In genomic region chr1:218371927-218372672, GRCh38 we compare ENCODE assay signal across 10 cellular contexts. TPM values are rescaled to one million over a fixed set of nuclear protein-coding genes. Genes with fewer than 3 reads are reported as not detected.
DNase-seq lines count a peak whose midpoint lies in the region; ATAC-seq and TF ChIP-seq lines count a peak whose summit lies in the region.
"Had no signal": no experiment of that assay in that cellular context is flagged by ENCODE, and none has a peak within 500 bp of the region (broad histone marks: within the 10 kb centered on the region; RNA-seq: fewer than 3 reads in every experiment).

No MANE protein-coding gene starts in this region.

- no peaks in the 10 kb centered on the region for H3K9me3 ChIP-seq in testis

- ATAC-seq in left lobe of liver: peak; percentile 86

- WGBS in testis, 2 donors: 56 to 62% methylated on average over 7 to 8 of the region's 8 CpGs

- H3K27me3 ChIP-seq in testis: no peaks in the 10 kb centered on the region

- DNase-seq in NCI-H2029 treated with DMSO at 0.1 percent for 48 hours (lab: John Stamatoyannopoulos, UW) (peak; percentile 67), caudate nucleus (lab: John Stamatoyannopoulos, UW) (peak in 31 of 61 donors; percentile 5 to 74 (median 32)), left lobe of liver (ENCODE audit: low spot score) (no peak), testis (peak; percentile 24), COR-L47 (lab: John Stamatoyannopoulos, UW) (no peak), NCI-H226 (no peak), NCI-H2196 (lab: John Stamatoyannopoulos, UW; ENCODE audit: unreplicated experiment) (no peak)
- DNase-seq: erythroblast; stimulated activated naive CD4-positive, alpha-beta T cell had no signal

- no peak for TF ChIP-seq CTCF in testis (IDR thresholded peaks at IDR 0.05)

- H3K27ac ChIP-seq in caudate nucleus (ENCODE audit: low read depth, low read length): peak overlapping the region; percentile 69
- no peak overlapping the region for H3K27ac ChIP-seq in testis
- H3K27ac ChIP-seq: parathyroid adenoma had no signal

- intact Hi-C loops in testis (cut with DNase I; ENCODE audit: low total_unique reads): no loop called here

- H3K36me3 ChIP-seq in testis (ENCODE audit: low read depth, missing control alignments): no peaks in the 10 kb centered on the region

- H3K4me3 ChIP-seq in testis: no peak overlapping the region

- TF ChIP-seq POLR2A in testis (IDR thresholded peaks at IDR 0.05): no peak

- peaks cover 8% of the 10 kb centered on the region for H3K4me1 ChIP-seq in testis
- H3K4me1 ChIP-seq: parathyroid adenoma had no signal

RNA-seq across cellular contexts. Expression of gene TGFB2, which starts 27.0 kb away (rescaled TPM):
- total RNA-seq in left lobe of liver: 0.20 TPM
- total RNA-seq in testis: 1 to 10 TPM; 2.4 to 2.6 TPM
- 4.5 TPM for polyA plus RNA-seq in testis (ENCODE audit: insufficient read depth, low read depth, low replicate concordance)

Comparison
In these comparisons a context has a peak if more than half of its experiments do, and no peak if none do; other contexts are left out.
1. DNase-seq: peak in NCI-H2029 treated with DMSO at 0.1 percent for 48 hours (single experiment), caudate nucleus (31 of 61) and testis (single experiment); none in left lobe of liver (single experiment), COR-L47 (single experiment), NCI-H226 (single experiment) and NCI-H2196 (single experiment).